8 cellular contexts compared by ENCODE assay signal in the genomic region with DNA sequence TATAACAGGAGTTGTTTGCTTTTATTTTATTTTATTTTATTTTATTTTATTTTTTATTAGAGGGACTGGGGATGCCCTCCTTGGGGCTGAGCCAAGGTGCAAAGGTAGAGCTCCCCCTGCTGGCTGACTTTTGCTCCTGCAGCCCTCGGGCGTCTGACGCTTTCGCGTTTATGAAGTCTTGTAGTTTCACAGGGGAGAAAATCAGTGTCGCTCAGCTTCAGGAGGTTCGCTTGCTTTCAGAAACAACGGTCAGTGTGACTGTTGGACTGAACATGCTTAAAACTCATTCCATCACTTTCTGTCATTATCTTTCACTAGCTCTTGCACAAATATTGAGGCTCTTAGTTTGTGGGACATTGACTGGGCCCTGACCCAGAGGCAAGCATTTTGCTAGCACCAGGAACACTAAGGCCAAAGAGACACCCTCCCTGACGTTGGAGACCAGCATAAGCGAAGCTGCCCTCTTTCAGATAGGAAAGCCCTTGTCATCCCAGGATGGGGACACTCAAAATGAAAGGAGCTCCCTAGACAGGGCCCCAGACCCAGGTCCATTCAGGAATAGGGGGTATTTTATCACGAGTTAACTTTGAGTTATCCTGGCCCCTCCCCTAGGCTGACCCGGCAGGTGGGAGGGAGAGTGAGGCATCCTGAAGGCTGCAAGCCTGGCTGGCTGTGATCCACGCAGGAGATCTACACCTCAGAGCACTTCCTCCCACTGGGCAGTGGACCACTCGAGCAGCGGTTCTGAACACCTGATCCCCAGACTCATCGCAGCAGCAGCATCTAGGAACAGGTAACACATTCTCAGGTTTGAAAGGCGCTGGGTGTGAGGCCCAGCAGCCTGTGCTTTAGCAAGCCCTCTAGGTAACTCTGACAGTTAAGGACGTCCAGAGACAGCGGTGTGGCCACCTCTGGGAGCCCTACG. TPM values are rescaled to one million over a fixed set of nuclear protein-coding genes. Genes with fewer than 3 reads are reported as not detected.
DNase-seq lines count a peak whose midpoint lies in the region; ATAC-seq, FAIRE-seq and TF ChIP-seq lines count a peak whose summit lies in the region.

No MANE protein-coding gene starts in this region.

- H3K9me3 ChIP-seq in right atrium auricular region (no peaks in the 10 kb centered on the region), gastrocnemius medialis (no peaks in the 10 kb centered on the region)

- intact Hi-C loops in gastrocnemius medialis (cut with DNase I; ENCODE audit: low total_unique reads), result loop anchor here (1.0 kb wide), 1 partner anchor 157 kb away; no protein-coding TSS in a partner anchor

- no peaks in the 10 kb centered on the region for H3K36me3 Mint-ChIP-seq in activated naive CD8-positive, alpha-beta T cell treated with anti-CD3 and anti-CD28 coated beads, Interleukin-2, amount 50 U/mL, for 24 hours (ENCODE audit: low read depth)

- in situ Hi-C loops in gastrocnemius medialis (cut with MboI; ENCODE audit: low sequenced_read_pairs in 4 of 4), result loop anchor here (5.0 to 25.0 kb wide), 4 partner anchors 156 to 451 kb away; no protein-coding TSS in a partner anchor

- peak; percentile 95 for TF ChIP-seq CTCF in KMS-11 (conservative IDR thresholded peaks at IDR 0.05; ENCODE audit: low read depth, low read length)
- peak; percentile 97 to 98 for TF ChIP-seq CTCF in right atrium auricular region (IDR thresholded peaks at IDR 0.05)
- peak; percentile 83 to 98 (median 92) for TF ChIP-seq CTCF in gastrocnemius medialis (IDR thresholded peaks at IDR 0.05 in 4 of 5, conservative IDR thresholded peaks at IDR 0.05 in 1 of 5)

- H4K20me1 ChIP-seq in KMS-11 (ENCODE audit: insufficient read depth), result no peaks in the 10 kb centered on the region

- DNase-seq in AG08396 (ENCODE audit: low spot score), result peak; percentile 64
- DNase-seq in GM18507 (ENCODE audit: extremely low spot score, insufficient read length, low read depth), result peak; percentile 57
- DNase-seq in T follicular helper cell (ENCODE audit: low read depth), result peak; percentile 60
- DNase-seq in activated naive CD8-positive, alpha-beta T cell treated with anti-CD3 and anti-CD28 coated beads, Interleukin-2, amount 50 U/mL, for 24 hours, result peak; percentile 85
- DNase-seq in right atrium auricular region (ENCODE audit: low spot score), result peak; percentile 79
- DNase-seq in gastrocnemius medialis, result peak in 1 of 2 donors; percentile 38

- no peak overlapping the region; the same call in 1 of the 2 replicates for H3K9ac ChIP-seq in KMS-11

- no peaks in the 10 kb centered on the region for H3K36me3 ChIP-seq in KMS-11 (ENCODE audit: insufficient read depth)
- H3K36me3 ChIP-seq in right atrium auricular region, result no peaks in the 10 kb centered on the region
- no peaks in the 10 kb centered on the region for H3K36me3 ChIP-seq in gastrocnemius medialis

- peak; percentile 45 for ATAC-seq in activated naive CD8-positive, alpha-beta T cell treated with anti-CD3 and anti-CD28 coated beads, Interleukin-2, amount 50 U/mL, for 24 hours
- ATAC-seq in gastrocnemius medialis, result peak in 1 of 2 donors; percentile 83
- ATAC-seq in GM21717 (IDR thresholded peaks at IDR 0.05; ENCODE audit: unreplicated experiment), result no peak

- peaks cover 8% of the 10 kb centered on the region for H3K4me1 Mint-ChIP-seq in activated naive CD8-positive, alpha-beta T cell treated with anti-CD3 and anti-CD28 coated beads, Interleukin-2, amount 50 U/mL, for 24 hours

- TF ChIP-seq POLR2A in gastrocnemius medialis (IDR thresholded peaks at IDR 0.05), result no peak

- peak overlapping the region; percentile 56 for H3K4me2 ChIP-seq in KMS-11

- peak overlapping the region; percentile 80 for H2AFZ ChIP-seq in KMS-11 (ENCODE audit: low read depth)

- no peak overlapping the region for H3K4me3 ChIP-seq in KMS-11 (IDR thresholded peaks at IDR 0.05; ENCODE audit: insufficient read depth, low read depth, low read length)
- H3K4me3 ChIP-seq in right atrium auricular region, result no peak overlapping the region
- H3K4me3 ChIP-seq in gastrocnemius medialis, result no peak overlapping the region

- no peaks in the 10 kb centered on the region for H3K79me2 ChIP-seq in KMS-11 (ENCODE audit: insufficient read depth, low read depth)

- H3K27me3 Mint-ChIP-seq in activated naive CD8-positive, alpha-beta T cell treated with anti-CD3 and anti-CD28 coated beads, Interleukin-2, amount 50 U/mL, for 24 hours, result peaks cover 4% of the 10 kb centered on the region

- no peaks in the 10 kb centered on the region for H3K27me3 ChIP-seq in KMS-11 (ENCODE audit: insufficient read depth, low read depth)
- H3K27me3 ChIP-seq in right atrium auricular region, result no peaks in the 10 kb centered on the region
- no peaks in the 10 kb centered on the region for H3K27me3 ChIP-seq in gastrocnemius medialis

- no peak overlapping the region for H3K4me3 Mint-ChIP-seq in activated naive CD8-positive, alpha-beta T cell treated with anti-CD3 and anti-CD28 coated beads, Interleukin-2, amount 50 U/mL, for 24 hours

- FAIRE-seq in GM18507 (lab: Jason Lieb, UNC), result peak; percentile 78

- H3K4me1 ChIP-seq in KMS-11 (ENCODE audit: low read depth, poor library complexity, severe bottlenecking) (peaks cover 63% of the 10 kb centered on the region), right atrium auricular region (peaks cover 0 to 20% of the 10 kb centered on the region in 2 donors), gastrocnemius medialis (peaks cover 5 to 17% of the 10 kb centered on the region in 2 donors)

- H3K27ac Mint-ChIP-seq in activated naive CD8-positive, alpha-beta T cell treated with anti-CD3 and anti-CD28 coated beads, Interleukin-2, amount 50 U/mL, for 24 hours, result no peak overlapping the region

- H3K9me3 Mint-ChIP-seq in activated naive CD8-positive, alpha-beta T cell treated with anti-CD3 and anti-CD28 coated beads, Interleukin-2, amount 50 U/mL, for 24 hours, result no peaks in the 10 kb centered on the region

- H3K27ac ChIP-seq in KMS-11, result no peak overlapping the region
- H3K27ac ChIP-seq in right atrium auricular region, result no peak overlapping the region
- H3K27ac ChIP-seq in gastrocnemius medialis, result no peak overlapping the region

RNA-seq across cellular contexts. Expression of gene LGALSL, which starts 34.4 kb away (rescaled TPM):
- total RNA-seq in right atrium auricular region, result 10 to 100 TPM; 15.4 to 19.1 TPM
- 10 to 100 TPM in 1 of 4 donors, 1 to 10 TPM in 3; 3.8 to 19.6 (median 6.5) TPM for total RNA-seq in gastrocnemius medialis

RNA-seq across cellular contexts. Expression of gene AFTPH, which starts 35.8 kb away (rescaled TPM):
- total RNA-seq in right atrium auricular region, result 10 to 100 TPM; 14.5 to 17.4 TPM
- total RNA-seq in gastrocnemius medialis, result 10 to 100 TPM; 13.9 to 18.1 (median 14.8) TPM
